1 cellular context compared by ENCODE assay signal in genomic region chr12:1811281-1811947, GRCh38.
A peak's percentile ranks its signal among the peaks of the same experiment; 100 is the strongest.
TF ChIP-seq lines count a peak whose summit lies in the region.

No MANE protein-coding gene starts in this region.

TF ChIP-seq in HepG2, 621 proteins besides CTCF, POLR2A, EP300 and RAD21 (continued from another document and continues in another):
- no peak for TF ChIP-seq ZNF33B (CRISPR knock-in tag; IDR thresholded peaks at IDR 0.05)
- TF ChIP-seq ZNF136 (CRISPR knock-in tag; IDR thresholded peaks at IDR 0.05; ENCODE audit: low read depth), result no peak
- TF ChIP-seq TRAFD1 (CRISPR knock-in tag; IDR thresholded peaks at IDR 0.05; ENCODE audit: borderline replicate concordance), result no peak
- no peak for TF ChIP-seq ONECUT2 (CRISPR knock-in tag; IDR thresholded peaks at IDR 0.05)
- TF ChIP-seq ZNF792 (CRISPR knock-in tag; IDR thresholded peaks at IDR 0.05), result peak; percentile 30; the same call in 1 of the 2 replicates
- TF ChIP-seq HMGXB3 (CRISPR knock-in tag; IDR thresholded peaks at IDR 0.05; ENCODE audit: borderline replicate concordance), result peak; percentile 48; the same call in 1 of the 2 replicates
- no peak for TF ChIP-seq BRF2 (CRISPR knock-in tag; IDR thresholded peaks at IDR 0.05)
- TF ChIP-seq SIX4 (CRISPR knock-in tag; IDR thresholded peaks at IDR 0.05), result no peak
- TF ChIP-seq ATF4 (CRISPR knock-in tag; IDR thresholded peaks at IDR 0.05), result peak in 1 of 2 experiments; percentile 35; a peak in 1 of 4 replicates
- peak; percentile 9; the same call in 1 of the 3 replicates for TF ChIP-seq MXI1 (IDR thresholded peaks at IDR 0.05; ENCODE audit: borderline replicate concordance, low read depth, low read length)
- no peak for TF ChIP-seq JDP2 (CRISPR knock-in tag; IDR thresholded peaks at IDR 0.05; ENCODE audit: borderline replicate concordance)
- no peak for TF ChIP-seq NCOR1 (IDR thresholded peaks at IDR 0.05; ENCODE audit: borderline replicate concordance, low read length)
- TF ChIP-seq NRL (CRISPR knock-in tag; IDR thresholded peaks at IDR 0.05; ENCODE audit: borderline replicate concordance), result peak; percentile 26; the same call in 1 of the 2 replicates
- TF ChIP-seq SCMH1 (CRISPR knock-in tag; IDR thresholded peaks at IDR 0.05; ENCODE audit: borderline replicate concordance), result no peak
- peak; percentile 30; the same call in 1 of the 2 replicates for TF ChIP-seq SP2 (CRISPR knock-in tag; IDR thresholded peaks at IDR 0.05)
- no peak for TF ChIP-seq ZSCAN9 (CRISPR knock-in tag; IDR thresholded peaks at IDR 0.05; ENCODE audit: borderline replicate concordance)
- TF ChIP-seq ZHX2 (IDR thresholded peaks at IDR 0.05; ENCODE audit: low read depth), result no peak
- TF ChIP-seq ZHX2 (CRISPR knock-in tag; IDR thresholded peaks at IDR 0.05; ENCODE audit: borderline replicate concordance), result no peak
- peak; percentile 61; the same call in 1 of the 2 replicates for TF ChIP-seq KDM2A (CRISPR knock-in tag; IDR thresholded peaks at IDR 0.05; ENCODE audit: borderline replicate concordance, low read depth)
- peak; percentile 62 for TF ChIP-seq THAP11 (CRISPR knock-in tag; IDR thresholded peaks at IDR 0.05)
- peak; percentile 13; the same call in 1 of the 2 replicates for TF ChIP-seq ZMYM4 (CRISPR knock-in tag; IDR thresholded peaks at IDR 0.05)
- peak; percentile 86 for TF ChIP-seq RBFOX2 (IDR thresholded peaks at IDR 0.05; ENCODE audit: low read depth, low read length)
- TF ChIP-seq ZNF343 (CRISPR knock-in tag; IDR thresholded peaks at IDR 0.05), result no peak
- TF ChIP-seq SMARCC2 (IDR thresholded peaks at IDR 0.05), result no peak
- TF ChIP-seq ZNF709 (CRISPR knock-in tag; IDR thresholded peaks at IDR 0.05), result 0 out of 2 replicates have a peak, but pooled peaks have one; percentile 25
- peak; percentile 84; the same call in 1 of the 2 replicates for TF ChIP-seq ZNF362 (CRISPR knock-in tag; IDR thresholded peaks at IDR 0.05; ENCODE audit: borderline replicate concordance)
- no peak for TF ChIP-seq HIVEP1 (CRISPR knock-in tag; IDR thresholded peaks at IDR 0.05)
- 0 out of 2 replicates have a peak, but pooled peaks have one; percentile 53 for TF ChIP-seq GATA4 (IDR thresholded peaks at IDR 0.05; ENCODE audit: borderline replicate concordance, low read depth)
- TF ChIP-seq NFE2L1 (CRISPR knock-in tag; IDR thresholded peaks at IDR 0.05; ENCODE audit: borderline replicate concordance), result no peak
- no peak for TF ChIP-seq ZNF138 (CRISPR knock-in tag; IDR thresholded peaks at IDR 0.05; ENCODE audit: low read depth)
- TF ChIP-seq ZNF549 (CRISPR knock-in tag; IDR thresholded peaks at IDR 0.05), result no peak
- no peak for TF ChIP-seq ATF1 (CRISPR knock-in tag; IDR thresholded peaks at IDR 0.05)
- TF ChIP-seq ZNF318 (CRISPR knock-in tag; IDR thresholded peaks at IDR 0.05), result no peak
- peak; percentile 62; the same call in 1 of the 2 replicates for TF ChIP-seq KAT8 (CRISPR knock-in tag; IDR thresholded peaks at IDR 0.05)
- TF ChIP-seq ZMYM3 (CRISPR knock-in tag; IDR thresholded peaks at IDR 0.05), result peak; percentile 63; the same call in 1 of the 2 replicates
